ENCODE assay signal across 1 cellular context in genomic region chr9:105647595-105648349, GRCh38.
A peak's percentile ranks its signal among the peaks of the same experiment; 100 is the strongest.
TF ChIP-seq lines count a peak whose summit lies in the region.

No MANE protein-coding gene starts in this region.

TF ChIP-seq in K562, 482 proteins besides CTCF, POLR2A, EP300 and RAD21 (continued from another document and continues in another):
- TF ChIP-seq NKRF (IDR thresholded peaks at IDR 0.05; ENCODE audit: borderline replicate concordance), result no peak
- no peak for TF ChIP-seq ESRRB (CRISPR knock-in tag; IDR thresholded peaks at IDR 0.05; ENCODE audit: borderline replicate concordance)
- no peak for TF ChIP-seq TEAD2 (tag; IDR thresholded peaks at IDR 0.05)
- no peak for TF ChIP-seq POLR2AphosphoS2 (IDR thresholded peaks at IDR 0.05; ENCODE audit: low read length)
- no peak for TF ChIP-seq NFRKB (IDR thresholded peaks at IDR 0.05; ENCODE audit: low read depth)
- TF ChIP-seq ARID3B (CRISPR knock-in tag; IDR thresholded peaks at IDR 0.05; ENCODE audit: borderline replicate concordance), result no peak
- peak; percentile 57; the same call in 1 of the 2 replicates for TF ChIP-seq CREB1 (IDR thresholded peaks at IDR 0.05)
- no peak for TF ChIP-seq CREB1 (CRISPR knock-in tag; IDR thresholded peaks at IDR 0.05)
- TF ChIP-seq HNRNPL (IDR thresholded peaks at IDR 0.05; ENCODE audit: low read depth, low read length), result 0 out of 2 replicates have a peak, but pooled peaks have one; percentile 36
- TF ChIP-seq NR4A1 (CRISPR knock-in tag; IDR thresholded peaks at IDR 0.05), result no peak
- no peak for TF ChIP-seq NR4A1 (tag; IDR thresholded peaks at IDR 0.05)
- no peak for TF ChIP-seq ZNF354B (CRISPR knock-in tag; IDR thresholded peaks at IDR 0.05)
- peak; percentile 53; the same call in 1 of the 2 replicates for TF ChIP-seq JUNB (CRISPR knock-in tag; conservative IDR thresholded peaks at IDR 0.05)
- peak; percentile 99 for TF ChIP-seq JUND (IDR thresholded peaks at IDR 0.05; ENCODE audit: borderline replicate concordance, low read depth, low read length)
- TF ChIP-seq JUND (tag; IDR thresholded peaks at IDR 0.05; ENCODE audit: borderline replicate concordance, low read depth, low read length), result peak; percentile 98
- TF ChIP-seq SREBF2 (CRISPR knock-in tag; IDR thresholded peaks at IDR 0.05), result no peak
- TF ChIP-seq ZNF212 (CRISPR knock-in tag; IDR thresholded peaks at IDR 0.05), result no peak
- no peak for TF ChIP-seq POLR2G (IDR thresholded peaks at IDR 0.05; ENCODE audit: low read depth, low read length)
- no peak for TF ChIP-seq ZHX1 (conservative IDR thresholded peaks at IDR 0.05; ENCODE audit: low read length)
- no peak for TF ChIP-seq POU5F1 (IDR thresholded peaks at IDR 0.05; ENCODE audit: borderline replicate concordance, low read depth, low read length, partially characterized antibody)
- TF ChIP-seq E2F4 (CRISPR knock-in tag; IDR thresholded peaks at IDR 0.05; ENCODE audit: low read depth), result no peak
- TF ChIP-seq EHMT2 (IDR thresholded peaks at IDR 0.05), result no peak
- peak; percentile 97 for TF ChIP-seq CBFA2T3 (IDR thresholded peaks at IDR 0.05)
- no peak for TF ChIP-seq CEBPG (CRISPR knock-in tag; IDR thresholded peaks at IDR 0.05)
- TF ChIP-seq CEBPG (tag; conservative IDR thresholded peaks at IDR 0.05 in 1 of 2, IDR thresholded peaks at IDR 0.05 in 1 of 2), result no peak
- no peak for TF ChIP-seq SREBF1 (IDR thresholded peaks at IDR 0.05; ENCODE audit: borderline replicate concordance, low read depth, low read length)
- no peak for TF ChIP-seq SRSF7 (optimal IDR thresholded peaks at IDR 0.05; ENCODE audit: low read depth, low read length)
- no peak for TF ChIP-seq MIER1 (IDR thresholded peaks at IDR 0.05; ENCODE audit: low read depth)
- TF ChIP-seq SAP30 (IDR thresholded peaks at IDR 0.05; ENCODE audit: borderline replicate concordance, insufficient read depth, low read depth, low read length, poor library complexity, severe bottlenecking), result peak; percentile 7
- peak; percentile 81 for TF ChIP-seq FOS (IDR thresholded peaks at IDR 0.05; ENCODE audit: extremely low read depth, insufficient read length)
- no peak for TF ChIP-seq SRSF1 (IDR thresholded peaks at IDR 0.05; ENCODE audit: low read depth, low read length)
- TF ChIP-seq GTF2B (IDR thresholded peaks at IDR 0.05; ENCODE audit: extremely low read depth, insufficient read length), result no peak
- no peak for TF ChIP-seq YY1 (IDR thresholded peaks at IDR 0.05; ENCODE audit: borderline replicate concordance in 1 of 3, control insufficient read depth in 1 of 3, extremely low read depth in 1 of 3, insufficient read depth in 3 of 3, insufficient read length in 1 of 3, insufficient replicate concordance in 2 of 3, low read depth in 1 of 3, low read length in 2 of 3)
- no peak for TF ChIP-seq KDM2B (CRISPR knock-in tag; IDR thresholded peaks at IDR 0.05)
- TF ChIP-seq RCOR1 (IDR thresholded peaks at IDR 0.05; ENCODE audit: borderline replicate concordance in 1 of 2, low read depth in 2 of 2, low read length in 2 of 2), result peak; percentile 52 to 94; a peak in 3 of 4 replicates
- no peak for TF ChIP-seq CAMTA2 (CRISPR knock-in tag; conservative IDR thresholded peaks at IDR 0.05)
- TF ChIP-seq ZNF324 (CRISPR knock-in tag; IDR thresholded peaks at IDR 0.05), result no peak
- TF ChIP-seq DPF2 (IDR thresholded peaks at IDR 0.05), result peak; percentile 100
- TF ChIP-seq ZBTB2 (IDR thresholded peaks at IDR 0.05), result peak; percentile 69
- TF ChIP-seq TCF7L2 (IDR thresholded peaks at IDR 0.05; ENCODE audit: low read depth, low read length), result peak; percentile 7; the same call in 1 of the 2 replicates
- peak; percentile 89 for TF ChIP-seq MEIS2 (IDR thresholded peaks at IDR 0.05; ENCODE audit: partially characterized antibody)
- TF ChIP-seq CEBPZ (IDR thresholded peaks at IDR 0.05; ENCODE audit: borderline replicate concordance, low read depth, low read length), result no peak
- no peak for TF ChIP-seq NR2F6 (CRISPR knock-in tag; IDR thresholded peaks at IDR 0.05)
- no peak for TF ChIP-seq KLF6 (CRISPR knock-in tag; IDR thresholded peaks at IDR 0.05; ENCODE audit: borderline replicate concordance)
- peak; percentile 55 for TF ChIP-seq MTA1 (IDR thresholded peaks at IDR 0.05; ENCODE audit: borderline replicate concordance)
- peak; percentile 84; the same call in 1 of the 2 replicates for TF ChIP-seq CUX1 (CRISPR knock-in tag; IDR thresholded peaks at IDR 0.05)
- TF ChIP-seq ZNF785 (CRISPR knock-in tag; IDR thresholded peaks at IDR 0.05), result no peak
- no peak for TF ChIP-seq SLC30A9 (CRISPR knock-in tag; IDR thresholded peaks at IDR 0.05)
